16 cellular contexts compared by ENCODE assay signal in genomic region chr17:4872786-4873185, GRCh38. TPM values are rescaled to one million over a fixed set of nuclear protein-coding genes. Genes with fewer than 3 reads are reported as not detected.
DNase-seq lines count a peak whose midpoint lies in the region; ATAC-seq and TF ChIP-seq lines count a peak whose summit lies in the region.
"Had no signal": no experiment of that assay in that cellular context is flagged by ENCODE, and none has a peak within 500 bp of the region (broad histone marks: within the 10 kb centered on the region; RNA-seq: fewer than 3 reads in every experiment).

No MANE protein-coding gene starts in this region.

- intact Hi-C loops in left cardiac atrium (cut with DNase I), result no loop called here
- intact Hi-C loops in cardiac septum (cut with DNase I), result no loop called here
- intact Hi-C loops in dendritic cell treated with granulocyte-macrophage colony-stimulating factor and Interleukin-4, amounts not matched to agents 40 ng/mL and 50 ng/mL, for 4 days (cut with micrococcal nuclease), result no loop called here

- peaks cover 84% of the 10 kb centered on the region for H3K4me1 Mint-ChIP-seq in dendritic cell treated with granulocyte-macrophage colony-stimulating factor and Interleukin-4, amounts not matched to agents 40 ng/mL and 50 ng/mL, for 4 days (ENCODE audit: low read depth)
- peaks cover 11% of the 10 kb centered on the region for H3K4me1 Mint-ChIP-seq in type B pancreatic cell (ENCODE audit: unreplicated experiment)
- H3K4me1 Mint-ChIP-seq in activated T-cell treated with anti-CD3 and anti-CD28 coated beads, Interleukin-2, amount 50 U/mL, for 24 hours (ENCODE audit: low read depth), result peaks cover 5% of the 10 kb centered on the region

- peak overlapping the region; percentile 82 for H3K27ac Mint-ChIP-seq in dendritic cell treated with granulocyte-macrophage colony-stimulating factor and Interleukin-4, amounts not matched to agents 40 ng/mL and 50 ng/mL, for 4 days
- peak overlapping the region; percentile 15 for H3K27ac Mint-ChIP-seq in type B pancreatic cell
- H3K27ac Mint-ChIP-seq in activated T-cell treated with anti-CD3 and anti-CD28 coated beads, Interleukin-2, amount 50 U/mL, for 24 hours, result no peak overlapping the region

- TF ChIP-seq CTCF in type B pancreatic cell (conservative IDR thresholded peaks at IDR 0.05), result no peak

- H3K36me3 Mint-ChIP-seq in dendritic cell treated with granulocyte-macrophage colony-stimulating factor and Interleukin-4, amounts not matched to agents 40 ng/mL and 50 ng/mL, for 4 days (ENCODE audit: low read depth), result peaks cover 29% of the 10 kb centered on the region
- peaks cover 13% of the 10 kb centered on the region for H3K36me3 Mint-ChIP-seq in type B pancreatic cell
- peaks cover 26% of the 10 kb centered on the region for H3K36me3 Mint-ChIP-seq in activated T-cell treated with anti-CD3 and anti-CD28 coated beads, Interleukin-2, amount 50 U/mL, for 24 hours (ENCODE audit: low read depth)

- H3K27me3 Mint-ChIP-seq in dendritic cell treated with granulocyte-macrophage colony-stimulating factor and Interleukin-4, amounts not matched to agents 40 ng/mL and 50 ng/mL, for 4 days, result no peaks in the 10 kb centered on the region
- H3K27me3 Mint-ChIP-seq in type B pancreatic cell, result no peaks in the 10 kb centered on the region
- H3K27me3 Mint-ChIP-seq in activated T-cell treated with anti-CD3 and anti-CD28 coated beads, Interleukin-2, amount 50 U/mL, for 24 hours, result no peaks in the 10 kb centered on the region

- ATAC-seq in left cardiac atrium (peak; percentile 41 to 50), GM21367 (IDR thresholded peaks at IDR 0.05; ENCODE audit: unreplicated experiment) (no peak)
- ATAC-seq: esophagus mucosa, HCT116 had no signal

- peak overlapping the region; percentile 47 for H3K4me3 Mint-ChIP-seq in dendritic cell treated with granulocyte-macrophage colony-stimulating factor and Interleukin-4, amounts not matched to agents 40 ng/mL and 50 ng/mL, for 4 days
- no peak overlapping the region for H3K4me3 Mint-ChIP-seq in type B pancreatic cell
- H3K4me3 Mint-ChIP-seq in activated T-cell treated with anti-CD3 and anti-CD28 coated beads, Interleukin-2, amount 50 U/mL, for 24 hours, result no peak overlapping the region

- DNase-seq in left cardiac atrium (no peak), cardiac septum (ENCODE audit: low spot score) (no peak), lung microvascular endothelial cell (ENCODE audit: low read depth in 2 of 2) (peak; percentile 59 to 72), type B pancreatic cell (ENCODE audit: extremely low spot score, unreplicated experiment) (no peak), H4 (ENCODE audit: low spot score) (no peak)
- DNase-seq in activated T-cell treated with anti-CD3 and anti-CD28 coated beads, Interleukin-2, amount 50 U/mL, for 24 hours, result no peak
- DNase-seq: COR-L47, IMR-90, NCI-H2171 treated with DMSO at 0.1 percent for 48 hours, NCI-H82 had no signal

- no peaks in the 10 kb centered on the region for H3K9me3 Mint-ChIP-seq in dendritic cell treated with granulocyte-macrophage colony-stimulating factor and Interleukin-4, amounts not matched to agents 40 ng/mL and 50 ng/mL, for 4 days
- H3K9me3 Mint-ChIP-seq in type B pancreatic cell, result no peaks in the 10 kb centered on the region
- H3K9me3 Mint-ChIP-seq in activated T-cell treated with anti-CD3 and anti-CD28 coated beads, Interleukin-2, amount 50 U/mL, for 24 hours, result no peaks in the 10 kb centered on the region

RNA-seq across cellular contexts. Expression of gene C17orf107, which starts 26.6 kb away (rescaled TPM):
- 1 to 10 TPM; 1.3 to 2.3 TPM for total RNA-seq in left cardiac atrium
- total RNA-seq in cardiac septum, result 0.46 TPM
- total RNA-seq in lung microvascular endothelial cell, result 0.44 and 1.6 TPM in 2 replicates
- 4.4 and 9.3 TPM in 2 replicates for total RNA-seq in type B pancreatic cell (ENCODE audit: low replicate concordance)
- 0.08 TPM in 1 of 2 replicates, not detected in the other for total RNA-seq in H4 (2014; rRNA removed; shearing (Covaris generic))
- total RNA-seq: G401 had no signal

RNA-seq across cellular contexts. Expression of gene CHRNE, which starts 30.1 kb away (rescaled TPM):
- total RNA-seq in left cardiac atrium, result 100 to 1,000 TPM in 1 of 2 donors, 10 to 100 TPM in 1; 36.8 to 118 TPM
- 5.5 TPM for total RNA-seq in cardiac septum
- total RNA-seq in lung microvascular endothelial cell, result 0.65 and 1.4 TPM in 2 replicates
- total RNA-seq in type B pancreatic cell (ENCODE audit: low replicate concordance), result 0.27 and 0.52 TPM in 2 replicates
- total RNA-seq in H4 (2014; rRNA removed; shearing (Covaris generic)), result 0.04 and 0.14 TPM in 2 replicates
- total RNA-seq: G401 had no signal

RNA-seq across cellular contexts. Expression of gene MINK1, which starts 39.6 kb away (rescaled TPM):
- 10 to 100 TPM; 40.1 to 42.2 TPM for total RNA-seq in left cardiac atrium
- total RNA-seq in cardiac septum, result 44.0 TPM
- 17.9 and 26.0 TPM in 2 replicates for total RNA-seq in lung microvascular endothelial cell
- 111 and 204 TPM in 2 replicates for total RNA-seq in type B pancreatic cell (ENCODE audit: low replicate concordance)
- total RNA-seq in H4 (2014; rRNA removed; shearing (Covaris generic)), result 7.4 and 8.4 TPM in 2 replicates

RNA-seq across cellular contexts. Expression of gene GP1BA, which starts 59.3 kb away (rescaled TPM):
- under 1 TPM; 0.13 to 0.15 TPM for total RNA-seq in left cardiac atrium
- not detected for total RNA-seq in cardiac septum
- total RNA-seq in lung microvascular endothelial cell, result not detected in 2 replicates
- total RNA-seq in type B pancreatic cell (ENCODE audit: low replicate concordance), result not detected in 2 replicates
- not detected in 2 replicates for total RNA-seq in H4 (2014; rRNA removed; shearing (Covaris generic))
- total RNA-seq: esophagus mucosa, G401, IMR-90, urinary bladder had no signal

Comparison
In these comparisons a context has a peak if more than half of its experiments do, and no peak if none do; other contexts are left out.
1. DNase-seq: peak in lung microvascular endothelial cell (2 of 2); none in left cardiac atrium (single experiment), cardiac septum (single experiment), type B pancreatic cell (single experiment), activated T-cell treated with anti-CD3 and anti-CD28 coated beads, Interleukin-2, amount 50 U/mL, for 24 hours (single experiment) and H4 (single experiment).